Comparison of ENCODE assay signal across 14 cellular contexts in genomic region chr6:109031416-109031815, GRCh38.
DNase-seq lines count a peak whose midpoint lies in the region; ATAC-seq and TF ChIP-seq lines count a peak whose summit lies in the region.
"Had no signal": no experiment of that assay in that cellular context is flagged by ENCODE, and none has a peak within 500 bp of the region (broad histone marks: within the 10 kb centered on the region; RNA-seq: fewer than 3 reads in every experiment).

No MANE protein-coding gene starts in this region.

- H3K9me3 Mint-ChIP-seq in stimulated activated memory B cell treated with anti-CD40 and anti-IgM and Interleukin-4, amounts not matched to agents 10 μg/mL and 1 μg/mL and 100 μg/mL, for 72 hours: no peaks in the 10 kb centered on the region
- no peaks in the 10 kb centered on the region for H3K9me3 Mint-ChIP-seq in activated CD8-positive, alpha-beta memory T cell treated with anti-CD3 and anti-CD28 coated beads, Interleukin-2, amount 10 ng/mL, durations not matched to agents 7 days and 5 days (ENCODE audit: low read depth)
- H3K9me3 Mint-ChIP-seq: CD4-positive, alpha-beta memory T cell; HFFc6 had no signal

- no peaks in the 10 kb centered on the region for H3K36me3 ChIP-seq in left ventricle myocardium inferior
- no peaks in the 10 kb centered on the region for H3K36me3 ChIP-seq in heart right ventricle
- H3K36me3 ChIP-seq in gastrocnemius medialis: no peaks in the 10 kb centered on the region
- H3K36me3 ChIP-seq: BE2C had no signal

- in situ Hi-C loops in gastrocnemius medialis (cut with MboI; ENCODE audit: low sequenced_read_pairs in 4 of 4): no loop called here

- no peaks in the 10 kb centered on the region for H3K27me3 Mint-ChIP-seq in stimulated activated memory B cell treated with anti-CD40 and anti-IgM and Interleukin-4, amounts not matched to agents 10 μg/mL and 1 μg/mL and 100 μg/mL, for 72 hours
- no peaks in the 10 kb centered on the region for H3K27me3 Mint-ChIP-seq in activated CD8-positive, alpha-beta memory T cell treated with anti-CD3 and anti-CD28 coated beads, Interleukin-2, amount 10 ng/mL, durations not matched to agents 7 days and 5 days
- H3K27me3 Mint-ChIP-seq: CD4-positive, alpha-beta memory T cell had no signal

- intact Hi-C loops in Right ventricle myocardium inferior (cut with DNase I) (no loop called here), left ventricle myocardium inferior (cut with micrococcal nuclease) (no loop called here), heart right ventricle (cut with DNase I) (no loop called here), gastrocnemius medialis (cut with DNase I; ENCODE audit: low total_unique reads) (no loop called here)

- H3K27me3 ChIP-seq in left ventricle myocardium inferior (ENCODE audit: low read depth) (no peaks in the 10 kb centered on the region), heart right ventricle (no peaks in the 10 kb centered on the region), gastrocnemius medialis (no peaks in the 10 kb centered on the region)
- H3K27me3 ChIP-seq: BE2C had no signal

- CTCF ChIA-PET in activated CD8-positive, alpha-beta memory T cell treated with anti-CD3 and anti-CD28 coated beads, Interleukin-2, amount 10 ng/mL, durations not matched to agents 7 days and 5 days (lab: Charles Lee): interaction anchor here (0.5 kb wide), 1 partner anchor 489 kb away, joined by 3 read pairs; no protein-coding TSS in a partner anchor

- 27 to 47% methylated on average over 1 of the region's 1 CpG for WGBS in heart right ventricle, 2 donors

- H3K4me3 ChIP-seq in left ventricle myocardium inferior (no peak overlapping the region), heart right ventricle (no peak overlapping the region), gastrocnemius medialis (no peak overlapping the region)
- H3K4me3 ChIP-seq: GM12878 had no signal

- no peaks in the 10 kb centered on the region for H3K36me3 Mint-ChIP-seq in stimulated activated memory B cell treated with anti-CD40 and anti-IgM and Interleukin-4, amounts not matched to agents 10 μg/mL and 1 μg/mL and 100 μg/mL, for 72 hours
- H3K36me3 Mint-ChIP-seq in activated CD8-positive, alpha-beta memory T cell treated with anti-CD3 and anti-CD28 coated beads, Interleukin-2, amount 10 ng/mL, durations not matched to agents 7 days and 5 days: peaks cover 3% of the 10 kb centered on the region
- H3K36me3 Mint-ChIP-seq: CD4-positive, alpha-beta memory T cell had no signal

- ATAC-seq in Right ventricle myocardium inferior (peak; percentile 49), heart right ventricle (peak in 6 of 8 donors; percentile 47 to 77 (median 66)), gastrocnemius medialis (no peak)
- ATAC-seq in stimulated activated memory B cell treated with anti-CD40 and anti-IgM and Interleukin-4, amounts not matched to agents 10 μg/mL and 1 μg/mL and 100 μg/mL, for 72 hours: no peak
- no peak for ATAC-seq in activated CD8-positive, alpha-beta memory T cell treated with anti-CD3 and anti-CD28 coated beads, Interleukin-2, amount 10 ng/mL, durations not matched to agents 7 days and 5 days
- ATAC-seq: GM12878 had no signal

- peaks cover 50% of the 10 kb centered on the region for H3K4me1 ChIP-seq in left ventricle myocardium inferior
- H3K4me1 ChIP-seq in heart right ventricle: peaks cover 3 to 54% (median 15%) of the 10 kb centered on the region in 9 donors
- peaks cover 46 to 76% of the 10 kb centered on the region in 2 donors for H3K4me1 ChIP-seq in gastrocnemius medialis

- H3K4me3 Mint-ChIP-seq in stimulated activated memory B cell treated with anti-CD40 and anti-IgM and Interleukin-4, amounts not matched to agents 10 μg/mL and 1 μg/mL and 100 μg/mL, for 72 hours: no peak overlapping the region
- no peak overlapping the region for H3K4me3 Mint-ChIP-seq in activated CD8-positive, alpha-beta memory T cell treated with anti-CD3 and anti-CD28 coated beads, Interleukin-2, amount 10 ng/mL, durations not matched to agents 7 days and 5 days
- H3K4me3 Mint-ChIP-seq: CD4-positive, alpha-beta memory T cell; HFFc6 had no signal

- DNase-seq in Right ventricle myocardium inferior (ENCODE audit: missing footprints) (no peak), left ventricle myocardium inferior (no peak), NCI-H2227 treated with DMSO at 0.1 percent for 48 hours (lab: John Stamatoyannopoulos, UW) (peak; percentile 71), heart right ventricle (no peak), gastrocnemius medialis (no peak)
- DNase-seq in activated CD8-positive, alpha-beta memory T cell treated with anti-CD3 and anti-CD28 coated beads, Interleukin-2, amount 10 ng/mL, durations not matched to agents 7 days and 5 days: no peak
- DNase-seq: BE2C; CD4-positive, alpha-beta memory T cell; DMS79; HCEC 1CT; HFFc6 had no signal

- no peak for TF ChIP-seq POLR2A in gastrocnemius medialis (IDR thresholded peaks at IDR 0.05)

- H3K9me3 ChIP-seq in left ventricle myocardium inferior (replicated peaks) (no peaks in the 10 kb centered on the region), heart right ventricle (no peaks in the 10 kb centered on the region), gastrocnemius medialis (no peaks in the 10 kb centered on the region)
- H3K9me3 ChIP-seq: BE2C had no signal

- TF ChIP-seq CTCF in left ventricle myocardium inferior (IDR thresholded peaks at IDR 0.05; ENCODE audit: borderline replicate concordance): no peak
- TF ChIP-seq CTCF in heart right ventricle (IDR thresholded peaks at IDR 0.05): no peak
- TF ChIP-seq CTCF in gastrocnemius medialis (IDR thresholded peaks at IDR 0.05 in 4 of 5, conservative IDR thresholded peaks at IDR 0.05 in 1 of 5): no peak

- H3K4me1 Mint-ChIP-seq in stimulated activated memory B cell treated with anti-CD40 and anti-IgM and Interleukin-4, amounts not matched to agents 10 μg/mL and 1 μg/mL and 100 μg/mL, for 72 hours: no peaks in the 10 kb centered on the region
- H3K4me1 Mint-ChIP-seq in activated CD8-positive, alpha-beta memory T cell treated with anti-CD3 and anti-CD28 coated beads, Interleukin-2, amount 10 ng/mL, durations not matched to agents 7 days and 5 days: peaks cover 3% of the 10 kb centered on the region

- H3K27ac ChIP-seq in left ventricle myocardium inferior (replicated peaks) (no peak overlapping the region), heart right ventricle (peak overlapping the region in 2 of 10 donors; percentile 34 to 39), gastrocnemius medialis (peak overlapping the region in 3 of 4 donors; percentile 2 to 69 (median 60))
- H3K27ac ChIP-seq: C4-2B had no signal

- H3K27ac Mint-ChIP-seq in stimulated activated memory B cell treated with anti-CD40 and anti-IgM and Interleukin-4, amounts not matched to agents 10 μg/mL and 1 μg/mL and 100 μg/mL, for 72 hours: no peak overlapping the region
- no peak overlapping the region for H3K27ac Mint-ChIP-seq in activated CD8-positive, alpha-beta memory T cell treated with anti-CD3 and anti-CD28 coated beads, Interleukin-2, amount 10 ng/mL, durations not matched to agents 7 days and 5 days
- H3K27ac Mint-ChIP-seq: HFFc6 had no signal

Comparison
In these comparisons a context has a peak if more than half of its experiments do, and no peak if none do; other contexts are left out.
1. ATAC-seq: peak in Right ventricle myocardium inferior (single experiment) and heart right ventricle (6 of 8); none in gastrocnemius medialis (0 of 2), stimulated activated memory B cell treated with anti-CD40 and anti-IgM and Interleukin-4, amounts not matched to agents 10 μg/mL and 1 μg/mL and 100 μg/mL, for 72 hours (single experiment) and activated CD8-positive, alpha-beta memory T cell treated with anti-CD3 and anti-CD28 coated beads, Interleukin-2, amount 10 ng/mL, durations not matched to agents 7 days and 5 days (single experiment).